Comparison of ENCODE assay signal across 8 cellular contexts in genomic region chr4:155953151-155954117, GRCh38. TPM values are rescaled to one million over a fixed set of nuclear protein-coding genes. Genes with fewer than 3 reads are reported as not detected.
DNase-seq lines count a peak whose midpoint lies in the region; ATAC-seq and TF ChIP-seq lines count a peak whose summit lies in the region.

Gene CTSO, minus strand, starts transcription at chr4:155953866. Its CDS starts 19 bp downstream, at chr4:155953847.

- H3K9me3 Mint-ChIP-seq in HFFc6, result no peaks in the 10 kb centered on the region

- no peaks in the 10 kb centered on the region for H3K27me3 ChIP-seq in uterus

- no peaks in the 10 kb centered on the region for H3K36me3 Mint-ChIP-seq in HFFc6 (ENCODE audit: low read depth)

- DNase-seq in GM12865 (ENCODE audit: low read depth), result peak; percentile 89
- peak; percentile 53 for DNase-seq in HFFc6
- peak; percentile 35 for DNase-seq in NAMALWA (ENCODE audit: low spot score)
- DNase-seq in T-helper 1 cell, result peak; percentile 39 to 76 (median 55)
- peak; percentile 28 to 86 (median 68) for DNase-seq in amygdala (lab: John Stamatoyannopoulos, UW)
- DNase-seq in left ventricle myocardium superior, result peak; percentile 87
- DNase-seq in pulmonary artery endothelial cell (ENCODE audit: low read depth, low spot score), result peak; percentile 41
- peak; percentile 72 to 79 for DNase-seq in uterus

- H3K27ac Mint-ChIP-seq in HFFc6, result peak within 1 kb of the TSS; percentile 99

- no peaks in the 10 kb centered on the region for H3K36me3 ChIP-seq in uterus

- peak within 1 kb of the TSS; percentile 96 for H3K4me3 Mint-ChIP-seq in HFFc6

- peak within 1 kb of the TSS; percentile 97 to 99 for H3K27ac ChIP-seq in uterus

- intact Hi-C loops in left ventricle myocardium superior (cut with micrococcal nuclease), result loop anchor here (10.0 kb wide), 1 partner anchor 149 kb away; no protein-coding TSS in a partner anchor
- intact Hi-C loops in uterus (cut with DNase I; ENCODE audit: low total_unique reads), result no loop called here

- H3K4me3 ChIP-seq in GM12865 (ENCODE audit: low read depth, low read length) (peak within 1 kb of the TSS; percentile 97), uterus (peak within 1 kb of the TSS; percentile 62 to 77)

- ATAC-seq in left ventricle myocardium superior, result peak; percentile 98

- H3K4me1 Mint-ChIP-seq in HFFc6 (ENCODE audit: low read depth), result peaks cover 33% of the 10 kb centered on the region

- TF ChIP-seq POLR2A in uterus (IDR thresholded peaks at IDR 0.05), result peak; percentile 2 to 60

- no peaks in the 10 kb centered on the region for H3K27me3 Mint-ChIP-seq in HFFc6 (ENCODE audit: insufficient read depth)

- H3K4me1 ChIP-seq in uterus, result no peaks in the 10 kb centered on the region

- H3K9me3 ChIP-seq in uterus, result no peaks in the 10 kb centered on the region

- peak; percentile 53 for TF ChIP-seq CTCF in GM12865 (IDR thresholded peaks at IDR 0.05; ENCODE audit: insufficient read depth, low read depth, low read length, missing control alignments)
- peak; percentile 84 for TF ChIP-seq CTCF in HFFc6 (IDR thresholded peaks at IDR 0.05)
- TF ChIP-seq CTCF in uterus (IDR thresholded peaks at IDR 0.05), result peak; percentile 44 to 65 (median 54)

RNA-seq across cellular contexts. Expression of gene CTSO, which starts in this region (rescaled TPM):
- total RNA-seq in HFFc6 (2021; fragmentation: NEBNext Ultra II Directional; extraction: Animal tissue kit (Norgen Biotek cat#: 25700)), result 1 to 10 TPM; 2.5 to 4.7 (median 2.6) TPM
- total RNA-seq in left ventricle myocardium superior (6.2 TPM), pulmonary artery endothelial cell (6.1 and 12.1 TPM in 2 replicates), uterus (10 to 100 TPM; 22.0 to 77.8 (median 28.6) TPM)

Comparison
In these comparisons a context has a peak if more than half of its experiments do, and no peak if none do; other contexts are left out.
1. Peak in every context shown above with its lines: DNase-seq, ATAC-seq, H3K4me3 ChIP-seq and H3K27ac ChIP-seq.
2. DNase-seq: peak in every context shown above with its lines; median percentile 89 in GM12865; 87 in left ventricle myocardium superior; 76 in uterus; 68 in amygdala; 55 in T-helper 1 cell; 53 in HFFc6; 41 in pulmonary artery endothelial cell; 35 in NAMALWA.